In the genomic region with DNA sequence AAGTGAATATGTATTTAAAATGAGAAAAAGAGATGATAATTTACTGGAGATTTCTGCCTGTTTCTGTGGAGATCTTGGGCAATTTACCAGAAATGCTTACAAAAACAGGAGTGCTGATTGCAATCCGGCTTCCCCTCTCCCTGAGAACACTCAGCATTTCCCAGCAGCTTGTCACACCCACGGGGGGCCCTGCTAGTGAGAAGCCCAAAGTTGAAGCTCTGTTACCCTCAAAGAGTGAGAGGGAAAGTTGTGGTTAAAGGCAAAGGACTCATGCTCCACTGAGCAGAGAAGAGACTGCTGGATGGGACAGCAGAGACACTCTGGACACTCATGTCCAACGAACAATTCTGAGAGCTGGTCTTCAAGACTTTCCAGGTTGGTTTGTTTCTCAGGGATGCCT, we compare ENCODE assay signal across 12 cellular contexts. TPM values are rescaled to one million over a fixed set of nuclear protein-coding genes. Genes with fewer than 3 reads are reported as not detected.
DNase-seq lines count a peak whose midpoint lies in the region; ATAC-seq, FAIRE-seq and TF ChIP-seq lines count a peak whose summit lies in the region.
"Had no signal": no experiment of that assay in that cellular context is flagged by ENCODE, and none has a peak within 500 bp of the region (broad histone marks: within the 10 kb centered on the region; RNA-seq: fewer than 3 reads in every experiment).

No MANE protein-coding gene starts in this region.

- H3K27ac Mint-ChIP-seq in neural progenitor cell = no peak overlapping the region
- H3K27ac Mint-ChIP-seq in stimulated activated naive B cell treated with anti-CD40 and anti-IgM and Interleukin-4, amounts not matched to agents 10 μg/mL and 1 μg/mL and 100 μg/mL, for 72 hours = no peak overlapping the region

- H2AFZ ChIP-seq in neural progenitor cell (replicated peaks) = no peak overlapping the region

- H3K27ac ChIP-seq in neural progenitor cell = no peak overlapping the region

- H3K9me3 Mint-ChIP-seq in neural progenitor cell = no peaks in the 10 kb centered on the region
- H3K9me3 Mint-ChIP-seq in stimulated activated naive B cell treated with anti-CD40 and anti-IgM and Interleukin-4, amounts not matched to agents 10 μg/mL and 1 μg/mL and 100 μg/mL, for 72 hours = no peaks in the 10 kb centered on the region

- H3K27me3 ChIP-seq in endocrine pancreas (ENCODE audit: control insufficient read depth, insufficient read depth, low read length) (no peaks in the 10 kb centered on the region), neural progenitor cell (peaks cover 56% of the 10 kb centered on the region)

- DNase-seq in GM19239 (ENCODE audit: insufficient read length, low spot score) = no peak
- DNase-seq in RCC 7860 (ENCODE audit: low spot score) = peak; percentile 36
- DNase-seq in stimulated activated CD4-positive, alpha-beta T cell treated with anti-CD3 and anti-CD28 coated beads, Interleukin-2, amount 100 ng/mL, for 24 hours = peak; percentile 41 to 58
- DNase-seq in neural progenitor cell (ENCODE audit: low spot score) = no peak
- no peak for DNase-seq in stimulated activated naive B cell treated with anti-CD40 and anti-IgM and Interleukin-4, amounts not matched to agents 10 μg/mL and 1 μg/mL and 100 μg/mL, for 72 hours
- DNase-seq in posterior cingulate gyrus = no peak
- no peak for DNase-seq in GOT3 (lab: John Stamatoyannopoulos, UW)
- DNase-seq: GDM1, kidney, NCI-H1092, RPMI8226 had no signal

- H3K36me3 ChIP-seq in endocrine pancreas (ENCODE audit: control insufficient read depth, insufficient read depth, low read length) (no peaks in the 10 kb centered on the region), neural progenitor cell (no peaks in the 10 kb centered on the region)

- peaks cover 8% of the 10 kb centered on the region for H3F3A ChIP-seq in neural progenitor cell (ENCODE audit: low read depth)

- no peak for TF ChIP-seq CTCF in neural progenitor cell (IDR thresholded peaks at IDR 0.05)

- no peak overlapping the region for H3K4me3 Mint-ChIP-seq in neural progenitor cell
- H3K4me3 Mint-ChIP-seq in stimulated activated naive B cell treated with anti-CD40 and anti-IgM and Interleukin-4, amounts not matched to agents 10 μg/mL and 1 μg/mL and 100 μg/mL, for 72 hours = peak overlapping the region in 1 of 2 donors; percentile 37

- intact Hi-C loops in posterior cingulate gyrus (cut with DNase I) = no loop called here

- H3K4me1 ChIP-seq in endocrine pancreas (ENCODE audit: control insufficient read depth, insufficient read depth, low read length) (peaks cover 18% of the 10 kb centered on the region), neural progenitor cell (no peaks in the 10 kb centered on the region)

- H3K79me2 ChIP-seq in neural progenitor cell (ENCODE audit: low read depth) = no peaks in the 10 kb centered on the region

- H3K9ac ChIP-seq in endocrine pancreas (ENCODE audit: control insufficient read depth, insufficient read depth, low read length) (no peak overlapping the region), neural progenitor cell (no peak overlapping the region)

- peaks cover 25% of the 10 kb centered on the region for H3K27me3 Mint-ChIP-seq in neural progenitor cell (ENCODE audit: insufficient read depth, low read depth)
- no peaks in the 10 kb centered on the region for H3K27me3 Mint-ChIP-seq in stimulated activated naive B cell treated with anti-CD40 and anti-IgM and Interleukin-4, amounts not matched to agents 10 μg/mL and 1 μg/mL and 100 μg/mL, for 72 hours

- no peak for ATAC-seq in stimulated activated naive B cell treated with anti-CD40 and anti-IgM and Interleukin-4, amounts not matched to agents 10 μg/mL and 1 μg/mL and 100 μg/mL, for 72 hours (replicated peaks)

- no peaks in the 10 kb centered on the region for H3K9me3 ChIP-seq in endocrine pancreas (ENCODE audit: control insufficient read depth, low read length)
- no peaks in the 10 kb centered on the region for H3K9me3 ChIP-seq in neural progenitor cell (ENCODE audit: low read depth)

- no peaks in the 10 kb centered on the region for H4K20me1 ChIP-seq in neural progenitor cell (ENCODE audit: low read depth)

- H3K4me1 Mint-ChIP-seq in neural progenitor cell = peaks cover 8% of the 10 kb centered on the region
- peaks cover 51 to 88% of the 10 kb centered on the region in 2 donors for H3K4me1 Mint-ChIP-seq in stimulated activated naive B cell treated with anti-CD40 and anti-IgM and Interleukin-4, amounts not matched to agents 10 μg/mL and 1 μg/mL and 100 μg/mL, for 72 hours

- FAIRE-seq in GM19239 (lab: Jason Lieb, UNC) (peak; percentile 95), RCC 7860 (lab: Jason Lieb, UNC) (peak; percentile 80)
- FAIRE-seq: kidney had no signal

- H3K36me3 Mint-ChIP-seq in neural progenitor cell = no peaks in the 10 kb centered on the region
- H3K36me3 Mint-ChIP-seq in stimulated activated naive B cell treated with anti-CD40 and anti-IgM and Interleukin-4, amounts not matched to agents 10 μg/mL and 1 μg/mL and 100 μg/mL, for 72 hours = peaks cover 0 to 2% of the 10 kb centered on the region in 2 donors

- peak overlapping the region; percentile 99 for H3K4me3 ChIP-seq in endocrine pancreas (ENCODE audit: control insufficient read depth, insufficient read depth, low read length)
- no peak overlapping the region for H3K4me3 ChIP-seq in neural progenitor cell

- no peak overlapping the region for H3K4me2 ChIP-seq in neural progenitor cell

RNA-seq across cellular contexts. Expression of a gene that starts 2.9 kb away (rescaled TPM):
- total RNA-seq in neural progenitor cell (ENCODE audit: low replicate concordance) = 0.17 and 0.56 TPM in 2 replicates

Comparison
In these comparisons a context has a peak if more than half of its experiments do, and no peak if none do; other contexts are left out.
1. DNase-seq: peak in RCC 7860 (single experiment) and stimulated activated CD4-positive, alpha-beta T cell treated with anti-CD3 and anti-CD28 coated beads, Interleukin-2, amount 100 ng/mL, for 24 hours (2 of 2); none in GM19239 (single experiment), neural progenitor cell (single experiment), stimulated activated naive B cell treated with anti-CD40 and anti-IgM and Interleukin-4, amounts not matched to agents 10 μg/mL and 1 μg/mL and 100 μg/mL, for 72 hours (single experiment), posterior cingulate gyrus (0 of 10) and GOT3 (single experiment).